1 cellular context compared by ENCODE assay signal in genomic region chr1:37998913-37999433, GRCh38.
TF ChIP-seq lines count a peak whose summit lies in the region.

No MANE protein-coding gene starts in this region.

TF ChIP-seq in liver, 16 proteins besides CTCF, POLR2A, EP300 and RAD21 (continued from another document):
- no peak for TF ChIP-seq NR2F2 (IDR thresholded peaks at IDR 0.05)
- no peak for TF ChIP-seq SP1 (IDR thresholded peaks at IDR 0.05)
- no peak for TF ChIP-seq TAF1 (conservative IDR thresholded peaks at IDR 0.05)
- no peak for TF ChIP-seq JUND (IDR thresholded peaks at IDR 0.05)
- no peak for TF ChIP-seq HNF4A (conservative IDR thresholded peaks at IDR 0.05)
- TF ChIP-seq ATF3 (IDR thresholded peaks at IDR 0.05) = no peak
